Comparison of ENCODE assay signal across 8 cellular contexts in the genomic region with DNA sequence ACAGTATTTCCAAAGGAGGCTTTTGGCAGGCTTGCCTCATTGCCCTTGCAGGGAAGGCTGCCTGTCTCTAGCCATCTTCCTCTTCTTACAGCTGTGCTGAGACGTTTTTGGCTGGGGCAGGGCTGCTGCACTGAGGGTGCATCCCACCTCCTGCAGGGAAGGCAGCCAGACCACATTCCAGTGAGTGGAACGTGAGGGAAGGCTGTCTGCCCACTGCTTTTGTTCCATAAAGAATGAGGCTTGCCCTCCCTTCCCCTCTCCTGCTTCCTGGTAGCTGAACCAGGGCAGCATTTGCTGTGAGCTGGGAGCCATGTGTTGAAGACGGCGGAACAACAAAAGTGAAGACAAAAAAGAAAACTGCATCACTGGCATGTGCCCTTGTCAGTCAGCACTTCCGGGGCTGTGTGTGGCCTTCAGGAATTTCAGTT. TPM values are rescaled to one million over a fixed set of nuclear protein-coding genes. Genes with fewer than 3 reads are reported as not detected.
DNase-seq lines count a peak whose midpoint lies in the region; ATAC-seq and TF ChIP-seq lines count a peak whose summit lies in the region.

No MANE protein-coding gene starts in this region.

- no peaks in the 10 kb centered on the region for H3K79me2 ChIP-seq in PC-9 (ENCODE audit: low read depth)

- no peak overlapping the region for H2AFZ ChIP-seq in PC-9

- H3K4me3 Mint-ChIP-seq in naive thymus-derived CD8-positive, alpha-beta T cell, result peak overlapping the region in 2 of 10 donors; percentile 14 to 44

- peaks cover 0 to 21% (median 0%) of the 10 kb centered on the region in 3 donors for H3K36me3 Mint-ChIP-seq in naive thymus-derived CD8-positive, alpha-beta T cell

- H3K27ac Mint-ChIP-seq in naive thymus-derived CD8-positive, alpha-beta T cell, result peak overlapping the region; percentile 70 to 92 (median 86)

- POLR2A ChIA-PET in PC-9 (lab: Charles Lee; ENCODE audit: unreplicated experiment), result interaction anchor here (0.5 to 0.7 kb wide), 3 partner anchors 15 to 45 kb away, joined by 3 to 7 read pairs (median 4); no protein-coding TSS in a partner anchor
- POLR2A ChIA-PET in naive thymus-derived CD8-positive, alpha-beta T cell (lab: Charles Lee), result interaction anchor here (1.4 to 3.2 kb wide), 4 partner anchors 16 to 75 kb away, joined by 7 to 24 read pairs (median 16); a partner anchor contains a TSS

- intact Hi-C loops in PC-9 (cut with micrococcal nuclease; ENCODE audit: unreplicated experiment), result loop anchor here (1.0 to 2.0 kb wide), 3 partner anchors 14 to 75 kb away; a partner anchor contains a TSS

- TF ChIP-seq CTCF in AG10803 (conservative IDR thresholded peaks at IDR 0.05; ENCODE audit: low read length) (no peak), PC-9 (conservative IDR thresholded peaks at IDR 0.05) (no peak), GM10266 (IDR thresholded peaks at IDR 0.05; ENCODE audit: control insufficient read depth, insufficient read depth, low read depth, missing control alignments) (no peak)

- H3K9me3 Mint-ChIP-seq in naive thymus-derived CD8-positive, alpha-beta T cell, result no peaks in the 10 kb centered on the region

- no peaks in the 10 kb centered on the region for H3K36me3 ChIP-seq in PC-9 (ENCODE audit: low read depth)
- H3K36me3 ChIP-seq in esophagus (ENCODE audit: control insufficient read depth in 2 of 2, insufficient read depth in 2 of 2, low read length in 1 of 2), result peaks cover 7 to 20% of the 10 kb centered on the region in 2 donors

- peak overlapping the region; percentile 25; the same call in 1 of the 2 replicates for H3K4me2 ChIP-seq in PC-9

- no peaks in the 10 kb centered on the region for H3K27me3 Mint-ChIP-seq in naive thymus-derived CD8-positive, alpha-beta T cell

- H3K9me2 ChIP-seq in PC-9 (ENCODE audit: insufficient read depth), result no peaks in the 10 kb centered on the region

- ATAC-seq in naive thymus-derived CD8-positive, alpha-beta T cell, result no peak
- ATAC-seq in HG03571 (IDR thresholded peaks at IDR 0.05; ENCODE audit: unreplicated experiment), result no peak

- peak overlapping the region; percentile 43 for H3K4me3 ChIP-seq in AG10803 (ENCODE audit: low read length)
- H3K4me3 ChIP-seq in PC-9, result no peak overlapping the region
- H3K4me3 ChIP-seq in esophagus (ENCODE audit: low read depth in 1 of 2, low read length in 2 of 2), result no peak overlapping the region

- DNase-seq in AG10803 (ENCODE audit: low read depth) (peak; percentile 94), PC-9 (peak; percentile 54 to 86), DMS79 treated with DMSO at 0.1 percent for 48 hours (lab: John Stamatoyannopoulos, UW) (no peak), GM10266 (ENCODE audit: extremely low spot score) (no peak)
- DNase-seq in naive thymus-derived CD8-positive, alpha-beta T cell, result no peak
- no peak for DNase-seq in stimulated activated CD4-positive, alpha-beta T cell treated with anti-CD3 and anti-CD28 coated beads, Interleukin-4, amount 100 ng/mL, for 24 hours

- peaks cover 18% of the 10 kb centered on the region; the same call in 1 of the 2 replicates for H3F3A ChIP-seq in PC-9 (ENCODE audit: insufficient read depth, low read depth)

- BruUV-seq in PC-9 (replicated peaks; lab: Mats Ljungman, UMichigan), result no TSS peak

- peaks cover 26 to 67% (median 50%) of the 10 kb centered on the region in 4 donors for H3K4me1 Mint-ChIP-seq in naive thymus-derived CD8-positive, alpha-beta T cell

- H3K9me3 ChIP-seq in PC-9 (ENCODE audit: insufficient read depth, low read depth), result no peaks in the 10 kb centered on the region
- no peaks in the 10 kb centered on the region for H3K9me3 ChIP-seq in esophagus (ENCODE audit: control insufficient read depth in 2 of 2, insufficient read depth in 1 of 2, low read depth in 1 of 2, low read length in 1 of 2)

- no peaks in the 10 kb centered on the region for H3K27me3 ChIP-seq in PC-9 (ENCODE audit: insufficient read depth, low read depth)
- H3K27me3 ChIP-seq in esophagus (ENCODE audit: control insufficient read depth in 1 of 2, insufficient read depth in 2 of 2, low read length in 2 of 2), result no peaks in the 10 kb centered on the region

- H3K4me1 ChIP-seq in PC-9 (replicated peaks; ENCODE audit: insufficient read depth) (peaks cover 16% of the 10 kb centered on the region), esophagus (ENCODE audit: control insufficient read depth in 2 of 2, insufficient read depth in 2 of 2, low read length in 1 of 2) (peaks cover 8 to 22% of the 10 kb centered on the region in 2 donors)

- H3K27ac ChIP-seq in PC-9 (no peak overlapping the region), esophagus (ENCODE audit: low read depth in 2 of 2, low read length in 1 of 2) (peak overlapping the region; percentile 77 to 94)

- CTCF ChIA-PET in PC-9 (lab: Charles Lee), result interaction anchor here (0.6 to 1.7 kb wide), 3 partner anchors 16 to 435 kb away, joined by 3 to 7 read pairs (median 4); no protein-coding TSS in a partner anchor

- 10 to 28% methylated on average over 5 of the region's 5 CpGs for WGBS in esophagus, 2 donors

- no peaks in the 10 kb centered on the region for H4K20me1 ChIP-seq in PC-9 (ENCODE audit: insufficient read depth)

RNA-seq across cellular contexts. Expression of a gene that starts 16.8 kb away (rescaled TPM):
- 96.6 and 103 TPM in 2 replicates for total RNA-seq in PC-9 (2021)
- 100 to 1,000 TPM in 1 of 2 donors, 10 to 100 TPM in 1; 84.0 to 108 TPM for polyA plus RNA-seq in esophagus
- 100 to 1,000 TPM; 195 to 205 TPM for total RNA-seq in naive thymus-derived CD8-positive, alpha-beta T cell
- polyA plus RNA-seq in naive thymus-derived CD8-positive, alpha-beta T cell, result 100 to 1,000 TPM; 108 to 149 (median 111) TPM

RNA-seq across cellular contexts. Expression of a gene that starts 46.0 kb away (rescaled TPM):
- not detected in 2 replicates for total RNA-seq in PC-9 (2021)
- polyA plus RNA-seq in esophagus, result not detected
- not detected for total RNA-seq in naive thymus-derived CD8-positive, alpha-beta T cell
- polyA plus RNA-seq in naive thymus-derived CD8-positive, alpha-beta T cell, result not detected

Comparison
In these comparisons a context has a peak if more than half of its experiments do, and no peak if none do; other contexts are left out.
1. DNase-seq: peak in AG10803 (single experiment) and PC-9 (2 of 2); none in naive thymus-derived CD8-positive, alpha-beta T cell (0 of 10), DMS79 treated with DMSO at 0.1 percent for 48 hours (single experiment), GM10266 (single experiment) and stimulated activated CD4-positive, alpha-beta T cell treated with anti-CD3 and anti-CD28 coated beads, Interleukin-4, amount 100 ng/mL, for 24 hours (single experiment).